In the genomic region with DNA sequence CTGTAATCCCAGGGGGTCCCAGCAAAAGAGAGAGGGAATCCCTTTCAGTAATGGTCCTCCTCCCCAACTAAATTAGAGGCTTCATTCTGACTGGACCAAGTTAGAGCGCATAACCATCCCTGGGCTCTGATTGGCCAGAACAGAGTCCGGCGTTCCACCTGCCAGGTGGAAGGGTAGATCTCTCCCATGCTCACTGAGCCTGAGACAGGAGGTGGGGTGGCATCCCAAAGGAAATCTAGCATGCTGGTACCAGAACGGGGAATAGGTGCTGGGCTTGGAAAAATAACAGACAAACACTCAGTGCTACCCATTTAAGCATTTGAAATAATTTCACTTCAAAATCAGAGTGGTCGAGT, we compare ENCODE assay signal across 2 cellular contexts.
TF ChIP-seq lines count a peak whose summit lies in the region.

No MANE protein-coding gene starts in this region.

TF ChIP-seq in GM12878, 131 proteins besides CTCF, POLR2A, EP300 and RAD21 (continued from another document):
- TF ChIP-seq MEF2A (IDR thresholded peaks at IDR 0.05; ENCODE audit: insufficient read depth, low read depth, low read length) (no peak), RCOR1 (conservative IDR thresholded peaks at IDR 0.05; ENCODE audit: low read depth, low read length) (0 out of 2 replicates have a peak, but pooled peaks have one; percentile 7)

TF ChIP-seq in HEK293T, 16 proteins besides CTCF, POLR2A, EP300 and RAD21 (continued from another document):
- TF ChIP-seq SP1 (IDR thresholded peaks at IDR 0.05) = no peak
